Comparison of ENCODE assay signal across 15 cellular contexts in the genomic region with DNA sequence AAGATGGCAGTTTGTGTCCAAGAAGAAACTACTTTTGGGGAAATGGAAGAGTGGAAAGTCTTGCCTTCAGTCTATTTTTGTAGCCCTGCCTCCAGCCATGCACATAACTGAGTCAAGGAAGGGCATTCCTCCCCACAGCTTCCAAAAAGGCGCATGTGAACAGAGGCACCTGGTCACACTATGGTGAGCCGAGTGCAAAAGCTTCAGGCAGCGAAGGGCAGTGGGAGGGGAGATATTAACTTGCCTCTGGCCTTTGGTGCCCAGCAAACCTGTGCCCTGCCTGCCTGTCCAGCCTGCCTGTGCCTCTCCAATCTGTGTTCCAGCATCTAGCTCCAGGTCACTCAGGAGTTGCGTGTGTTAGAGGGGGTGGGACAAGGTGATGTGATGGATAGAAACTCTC.
"Had no signal": no experiment of that assay in that cellular context is flagged by ENCODE, and none has a peak within 500 bp of the region (broad histone marks: within the 10 kb centered on the region; RNA-seq: fewer than 3 reads in every experiment).

No MANE protein-coding gene starts in this region.

- DNase-seq: activated CD4-positive, alpha-beta T cell treated with anti-CD3 and anti-CD28 coated beads for 4 hours; activated naive CD8-positive, alpha-beta T cell treated with anti-CD3 and anti-CD28 coated beads, Interleukin-2, amount 10 ng/mL, durations not matched to agents 7 days and 5 days; activated T-cell treated with anti-CD3 and anti-CD28 coated beads, Interleukin-2, amount 50 U/mL, for 1 hour; aorta; hypothalamus; mammary epithelial cell; nephron progenitor cell; SIG-M5; stimulated activated CD4-positive, alpha-beta T cell treated with anti-CD3 and anti-CD28 coated beads, Interleukin-4, amount 100 ng/mL, for 1 hour; stimulated activated CD8-positive, alpha-beta memory T cell treated with anti-CD3 and anti-CD28 coated beads, Interleukin-4, amount 100 ng/mL, for 48 hours; stomach; T1000 had no signal

- H3K4me1 ChIP-seq: parathyroid adenoma had no signal

- ATAC-seq: esophagus mucosa had no signal

- H3K27ac ChIP-seq: parathyroid adenoma, thoracic aorta had no signal

- H3K27me3 ChIP-seq: stomach had no signal

- H3K4me3 Mint-ChIP-seq: activated naive CD8-positive, alpha-beta T cell treated with anti-CD3 and anti-CD28 coated beads, Interleukin-2, amount 10 ng/mL, durations not matched to agents 7 days and 5 days; nephron progenitor cell had no signal

- H3K27me3 Mint-ChIP-seq: activated naive CD8-positive, alpha-beta T cell treated with anti-CD3 and anti-CD28 coated beads, Interleukin-2, amount 10 ng/mL, durations not matched to agents 7 days and 5 days had no signal

- H3K36me3 ChIP-seq: stomach, thoracic aorta had no signal

- H2AFZ ChIP-seq: parathyroid adenoma had no signal

- H3K9ac ChIP-seq: parathyroid adenoma had no signal

- H3K4me3 ChIP-seq: stomach, thoracic aorta had no signal

- H3K27ac Mint-ChIP-seq: activated naive CD8-positive, alpha-beta T cell treated with anti-CD3 and anti-CD28 coated beads, Interleukin-2, amount 10 ng/mL, durations not matched to agents 7 days and 5 days; nephron progenitor cell had no signal
